Comparison of ENCODE assay signal across 28 cellular contexts in genomic region chr3:12218161-12218560, GRCh38. TPM values are rescaled to one million over a fixed set of nuclear protein-coding genes. Genes with fewer than 3 reads are reported as not detected.
"Had no signal": no experiment of that assay in that cellular context is flagged by ENCODE, and none has a peak within 500 bp of the region (broad histone marks: within the 10 kb centered on the region; RNA-seq: fewer than 3 reads in every experiment).

No MANE protein-coding gene starts in this region.

- DNase-seq: activated B cell treated with CpG ODN at 0.5 μM for 24 hours; activated CD4-positive, alpha-beta memory T cell treated with anti-CD3 and anti-CD28 coated beads, Interleukin-2, amount 10 ng/mL, durations not matched to agents 7 days and 5 days; activated CD4-positive, alpha-beta T cell treated with anti-CD3 and anti-CD28 coated beads for 4 hours; activated CD4-positive, alpha-beta T cell treated with anti-CD3 and anti-CD28 coated beads, Interleukin-2, amount 10 ng/mL, durations not matched to agents 24 days and 14 days; activated CD4-positive, alpha-beta T cell treated with anti-CD3 and anti-CD28 coated beads, Interleukin-2, amount 50 U/mL, for 1 hour; activated CD4-positive, alpha-beta T cell treated with anti-CD3 and anti-CD28 coated beads, Interleukin-2, amount 50 U/mL, for 48 hours; activated CD4-positive, CD25-positive, alpha-beta regulatory T cell treated with anti-CD3 and anti-CD28 coated beads, Interleukin-2, amount 50 U/mL, for 72 hours; activated CD8-positive, alpha-beta memory T cell treated with anti-CD3 and anti-CD28 coated beads for 24 hours; activated CD8-positive, alpha-beta memory T cell treated with anti-CD3 and anti-CD28 coated beads, Interleukin-2, amount 10 ng/mL, durations not matched to agents 7 days and 5 days; activated CD8-positive, alpha-beta memory T cell treated with anti-CD3 and anti-CD28 coated beads, Interleukin-2, amount 50 U/mL, for 48 hours; activated CD8-positive, alpha-beta T cell treated with anti-CD3 and anti-CD28 coated beads, Interleukin-2, amount 10 ng/mL, durations not matched to agents 7 days and 5 days; activated effector memory CD4-positive, alpha-beta T cell treated with Interleukin-2 at 50 U/mL for 16 hours; activated gamma-delta T cell; activated naive CD4-positive, alpha-beta T cell treated with anti-CD3 and anti-CD28 coated beads, Interleukin-2, amount 10 ng/mL, durations not matched to agents 7 days and 5 days; activated naive CD4-positive, alpha-beta T cell treated with Interleukin-2 at 50 U/mL for 16 hours; activated naive CD8-positive, alpha-beta T cell treated with anti-CD3 and anti-CD28 coated beads, Interleukin-2, amount 10 ng/mL, durations not matched to agents 7 days and 5 days; activated naive CD8-positive, alpha-beta T cell treated with anti-CD3 and anti-CD28 coated beads, Interleukin-2, amount 50 U/mL, for 24 hours; activated T-cell treated with anti-CD3 and anti-CD28 coated beads, Interleukin-2, amount 50 U/mL, for 24 hours; activated T-cell treated with anti-CD3 and anti-CD28 coated beads, Interleukin-2, amount 50 U/mL, for 48 hours; amygdala; anterior cingulate cortex; caudate nucleus; cerebellar nuclear complex; T-helper 1 cell; T-helper 2 cell; T-helper 9 cell had no signal

- ATAC-seq: activated CD8-positive, alpha-beta memory T cell treated with anti-CD3 and anti-CD28 coated beads, Interleukin-2, amount 10 ng/mL, durations not matched to agents 7 days and 5 days; activated CD8-positive, alpha-beta T cell treated with anti-CD3 and anti-CD28 coated beads, Interleukin-2, amount 10 ng/mL, durations not matched to agents 7 days and 5 days; activated naive CD8-positive, alpha-beta T cell treated with anti-CD3 and anti-CD28 coated beads, Interleukin-2, amount 50 U/mL, for 24 hours had no signal

- H3K4me3 ChIP-seq: ascending aorta, cardiac muscle cell had no signal

RNA-seq across cellular contexts. Expression of gene TIMP4, which starts 59.4 kb away (rescaled TPM):
- total RNA-seq: activated B cell treated with CpG ODN at 0.5 μM for 24 hours; activated CD4-positive, alpha-beta memory T cell treated with anti-CD3 and anti-CD28 coated beads, Interleukin-2, amount 10 ng/mL, durations not matched to agents 7 days and 5 days; activated CD8-positive, alpha-beta memory T cell treated with anti-CD3 and anti-CD28 coated beads, Interleukin-2, amount 10 ng/mL, durations not matched to agents 7 days and 5 days; activated CD8-positive, alpha-beta T cell treated with anti-CD3 and anti-CD28 coated beads, Interleukin-2, amount 10 ng/mL, durations not matched to agents 7 days and 5 days; activated naive CD8-positive, alpha-beta T cell treated with anti-CD3 and anti-CD28 coated beads, Interleukin-2, amount 10 ng/mL, durations not matched to agents 7 days and 5 days; cardiac muscle cell had no signal
